28 cellular contexts compared by ENCODE assay signal in the genomic region with DNA sequence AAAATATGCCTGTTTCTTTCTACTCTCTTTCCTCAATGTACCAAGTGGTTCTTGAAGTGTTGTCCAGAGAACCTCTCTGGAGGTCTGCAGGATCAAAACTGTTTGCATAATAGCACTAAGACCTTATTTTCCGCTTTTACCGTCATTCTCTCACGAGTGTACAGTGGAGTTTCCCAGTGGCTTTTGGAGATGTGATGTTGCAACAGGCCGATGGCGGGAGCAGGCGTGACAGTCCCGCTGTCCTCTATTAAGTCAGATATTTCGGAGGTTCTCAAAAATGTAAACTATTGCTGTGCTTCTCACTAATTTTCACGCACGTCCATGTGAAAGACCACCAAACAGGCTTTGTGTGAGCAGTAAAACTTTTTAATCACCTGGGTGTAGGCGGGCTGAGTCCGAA.
"Had no signal": no experiment of that assay in that cellular context is flagged by ENCODE, and none has a peak within 500 bp of the region (broad histone marks: within the 10 kb centered on the region; RNA-seq: fewer than 3 reads in every experiment).

No MANE protein-coding gene starts in this region.

- ATAC-seq: esophagus mucosa, gastrocnemius medialis, heart right ventricle, left cardiac atrium, left lung, left ventricle myocardium superior, lower lobe of right lung, mucosa of descending colon had no signal

- H3K27me3 ChIP-seq: dorsolateral prefrontal cortex, gastrocnemius medialis had no signal

- H3K27ac ChIP-seq: coronary artery, dorsolateral prefrontal cortex, epithelial cell of prostate, esophagus squamous epithelium, gastrocnemius medialis, heart right ventricle, left lung, lower lobe of right lung had no signal

- H3K4me1 Mint-ChIP-seq: mesothelial cell of epicardium, naive B cell had no signal

- FAIRE-seq: colon, endometrium, islet of Langerhans, keratinocyte had no signal

- H3K4me3 ChIP-seq: coronary artery, dorsolateral prefrontal cortex, esophagus squamous epithelium, gastrocnemius medialis, heart right ventricle, left lung, lower lobe of right lung, mucosa of descending colon had no signal

- H3K36me3 Mint-ChIP-seq: mesothelial cell of epicardium had no signal

- H3K4me1 ChIP-seq: esophagus squamous epithelium, gastrocnemius medialis, heart right ventricle, left lung, lower lobe of right lung had no signal

- H3K36me3 ChIP-seq: esophagus squamous epithelium, gastrocnemius medialis, heart right ventricle, left lung, lower lobe of right lung had no signal

- H3K27ac Mint-ChIP-seq: mesothelial cell of epicardium had no signal

- H3K9me3 Mint-ChIP-seq: mesothelial cell of epicardium had no signal

- H3K4me3 Mint-ChIP-seq: mesothelial cell of epicardium, naive B cell had no signal

- DNase-seq: dermis blood vessel endothelial cell; dorsolateral prefrontal cortex; effector CD4-positive, alpha-beta T cell; effector memory CD4-positive, alpha-beta T cell; erythroblast; esophagus squamous epithelium; foreskin fibroblast; foreskin melanocyte; gastrocnemius medialis; glutamatergic neuron; head of caudate nucleus; heart right ventricle; hippocampal formation; left cardiac atrium; left lung; left ventricle myocardium superior; lower lobe of right lung; mesenchymal stem cell; mucosa of descending colon; naive B cell had no signal

- H3K9me3 ChIP-seq: esophagus squamous epithelium, gastrocnemius medialis, left lung, lower lobe of right lung, mucosa of descending colon had no signal
